30 cellular contexts compared by ENCODE assay signal in genomic region chr15:85399627-85400026, GRCh38.
"Had no signal": no experiment of that assay in that cellular context is flagged by ENCODE, and none has a peak within 500 bp of the region (broad histone marks: within the 10 kb centered on the region; RNA-seq: fewer than 3 reads in every experiment).

No MANE protein-coding gene starts in this region.

- H3K27me3 ChIP-seq: Peyer's patch, SJSA1 had no signal

- DNase-seq: activated CD4-positive, alpha-beta T cell treated with anti-CD3 and anti-CD28 coated beads, Interleukin-2, amount 10 ng/mL, durations not matched to agents 24 days and 14 days; activated CD4-positive, alpha-beta T cell treated with anti-CD3 and anti-CD28 coated beads, Interleukin-2, amount 50 U/mL, for 4 hours; activated CD8-positive, alpha-beta T cell treated with anti-CD3 and anti-CD28 coated beads for 36 hours; activated gamma-delta T cell treated with Interleukin-2 at 50 U/mL for 16 hours; activated naive CD4-positive, alpha-beta T cell treated with anti-CD3 and anti-CD28 coated beads for 36 hours; activated T-cell treated with anti-CD3 and anti-CD28 coated beads, Interleukin-2, amount 50 U/mL, for 24 hours; anterior cingulate cortex; caudate nucleus; cerebellar nuclear complex; KG1; MM.1S; NCI-H1105; NCI-H1417 treated with DMSO at 0.1 percent for 48 hours; NCI-H1930; NCI-H2081 treated with DMSO at 0.1 percent for 48 hours; NCI-H226; NCI-H446 treated with DMSO at 0.1 percent for 48 hours; PC-3; Peyer's patch; RPMI8226; SHP77 treated with DMSO at 0.1 percent for 48 hours; SK-N-SH; SW 1271; T-helper 1 cell; T-helper 2 cell; T-helper 9 cell had no signal

- H3K27me3 Mint-ChIP-seq: activated CD4-positive, alpha-beta T cell treated with anti-CD3 and anti-CD28 coated beads, Interleukin-2, amount 10 ng/mL, durations not matched to agents 24 days and 14 days; activated CD8-positive, alpha-beta T cell treated with anti-CD3 and anti-CD28 coated beads for 36 hours; activated T-cell treated with anti-CD3 and anti-CD28 coated beads, Interleukin-2, amount 50 U/mL, for 24 hours; brain had no signal

- H3K9me3 Mint-ChIP-seq: activated CD4-positive, alpha-beta T cell treated with anti-CD3 and anti-CD28 coated beads, Interleukin-2, amount 10 ng/mL, durations not matched to agents 24 days and 14 days; activated CD8-positive, alpha-beta T cell treated with anti-CD3 and anti-CD28 coated beads for 36 hours; activated naive CD4-positive, alpha-beta T cell treated with anti-CD3 and anti-CD28 coated beads for 36 hours; activated naive CD4-positive, alpha-beta T cell treated with anti-CD3 and anti-CD28 coated beads, Interleukin-2, amount 50 U/mL, for 72 hours; activated T-cell treated with anti-CD3 and anti-CD28 coated beads, Interleukin-2, amount 50 U/mL, for 24 hours had no signal

- H3K4me3 ChIP-seq: Peyer's patch, SJSA1 had no signal

- H3K36me3 ChIP-seq: Peyer's patch, SJSA1 had no signal

- H3K27ac Mint-ChIP-seq: activated CD4-positive, alpha-beta T cell treated with anti-CD3 and anti-CD28 coated beads, Interleukin-2, amount 10 ng/mL, durations not matched to agents 24 days and 14 days; activated CD8-positive, alpha-beta T cell treated with anti-CD3 and anti-CD28 coated beads for 36 hours; activated naive CD4-positive, alpha-beta T cell treated with anti-CD3 and anti-CD28 coated beads for 36 hours; activated naive CD4-positive, alpha-beta T cell treated with anti-CD3 and anti-CD28 coated beads, Interleukin-2, amount 50 U/mL, for 72 hours; activated T-cell treated with anti-CD3 and anti-CD28 coated beads, Interleukin-2, amount 50 U/mL, for 24 hours; brain had no signal

- FAIRE-seq: bronchial epithelial cell had no signal

- ATAC-seq: activated CD8-positive, alpha-beta T cell treated with anti-CD3 and anti-CD28 coated beads for 36 hours; activated naive CD4-positive, alpha-beta T cell treated with anti-CD3 and anti-CD28 coated beads, Interleukin-2, amount 50 U/mL, for 72 hours; PC-3 had no signal

- H3K4me3 Mint-ChIP-seq: activated CD4-positive, alpha-beta T cell treated with anti-CD3 and anti-CD28 coated beads, Interleukin-2, amount 10 ng/mL, durations not matched to agents 24 days and 14 days; activated CD8-positive, alpha-beta T cell treated with anti-CD3 and anti-CD28 coated beads for 36 hours; activated naive CD4-positive, alpha-beta T cell treated with anti-CD3 and anti-CD28 coated beads for 36 hours; activated T-cell treated with anti-CD3 and anti-CD28 coated beads, Interleukin-2, amount 50 U/mL, for 24 hours; brain had no signal

- H3K9ac ChIP-seq: SK-N-SH had no signal

- H3K27ac ChIP-seq: Peyer's patch, SJSA1 had no signal

- H3K4me2 ChIP-seq: SK-N-SH had no signal

- H3K9me3 ChIP-seq: Peyer's patch, SJSA1, SK-N-SH had no signal
